Comparison of ENCODE assay signal across 8 cellular contexts in the genomic region with DNA sequence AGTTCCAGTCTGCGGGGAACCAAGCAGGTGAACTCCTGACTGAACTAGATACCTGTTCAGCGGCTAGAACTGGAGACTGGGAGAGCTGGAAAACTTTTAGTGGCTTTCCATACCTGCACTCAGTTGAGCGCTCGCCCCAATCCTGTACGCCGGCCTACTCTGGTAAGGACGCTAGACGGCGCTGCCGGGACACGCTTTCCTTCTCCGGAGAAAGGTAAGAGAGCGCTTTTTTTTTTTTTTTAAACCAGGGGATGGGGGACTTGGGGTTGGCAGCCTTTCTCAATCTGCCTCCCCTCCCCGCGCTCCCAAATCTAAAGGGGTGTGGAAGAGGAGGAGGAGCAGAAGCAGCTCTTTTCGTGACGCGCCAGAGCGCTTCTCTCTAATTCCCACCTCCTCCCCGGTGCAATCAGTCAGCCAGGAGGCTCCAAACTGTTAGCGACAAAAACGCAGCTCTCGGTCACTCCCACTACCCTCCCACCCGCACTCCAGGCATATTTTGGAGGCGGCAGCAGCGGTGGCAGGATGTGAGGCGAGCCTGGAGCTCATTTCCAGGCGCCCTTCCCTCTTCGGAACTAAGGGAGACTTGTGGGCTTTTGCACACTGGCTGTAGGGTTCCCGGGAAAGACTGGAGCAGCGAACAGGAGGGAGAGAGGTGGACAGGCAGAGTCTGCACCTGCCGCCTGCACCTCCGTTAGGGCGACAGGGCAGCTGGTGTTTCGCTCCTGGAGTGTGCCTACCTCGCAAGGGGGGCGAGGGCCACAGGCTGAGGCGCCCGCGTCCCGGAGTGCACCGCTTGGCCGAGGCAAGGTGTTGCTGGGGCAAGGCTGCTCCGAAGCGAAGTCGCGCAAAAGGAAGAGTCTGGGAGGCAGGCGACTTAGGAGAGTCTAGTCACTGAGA. TPM values are rescaled to one million over a fixed set of nuclear protein-coding genes. Genes with fewer than 3 reads are reported as not detected.
DNase-seq lines count a peak whose midpoint lies in the region; ATAC-seq, FAIRE-seq and TF ChIP-seq lines count a peak whose summit lies in the region.

A gene (plus strand): TSS at position 409 of the 897 bp plus-strand sequence.

- no peaks in the 10 kb centered on the region for H3K4me1 Mint-ChIP-seq in natural killer cell treated with Interleukin-12 subunit alpha and Interleukin-12 subunit beta and Interleukin-15 and Interleukin-18, amount 100 ng/mL, for 72 hours (ENCODE audit: low read depth in 2 of 2)

- FAIRE-seq in urothelium cell line (lab: Jason Lieb, UNC) = no peak

- peaks cover 17 to 19% of the 10 kb centered on the region in 2 donors for H3K27me3 Mint-ChIP-seq in natural killer cell treated with Interleukin-12 subunit alpha and Interleukin-12 subunit beta and Interleukin-15 and Interleukin-18, amount 100 ng/mL, for 72 hours

- CTCF ChIA-PET in HEK293T (lab: Yijun Ruan, JAX) = interaction anchor here (0.5 to 2.0 kb wide), 7 partner anchors 9 to 624 kb away, joined by 3 to 8 read pairs (median 4); no protein-coding TSS in a partner anchor

- DNase-seq in COR-L47 (lab: John Stamatoyannopoulos, UW) (peak; percentile 0), HEK293T (ENCODE audit: extremely low spot score) (peak; percentile 81), astrocyte of the hippocampus (ENCODE audit: low read depth, low spot score) (peak; percentile 32), kidney tubule cell (ENCODE audit: low spot score) (peak; percentile 53), urothelium cell line (ENCODE audit: low spot score) (peak; percentile 41)
- no peak for DNase-seq in natural killer cell treated with Interleukin-12 subunit alpha and Interleukin-12 subunit beta and Interleukin-15 and Interleukin-18, amount 100 ng/mL, for 72 hours (ENCODE audit: low spot score)

- no peaks in the 10 kb centered on the region for H3K9me3 Mint-ChIP-seq in natural killer cell treated with Interleukin-12 subunit alpha and Interleukin-12 subunit beta and Interleukin-15 and Interleukin-18, amount 100 ng/mL, for 72 hours

- ATAC-seq in GM21619 (IDR thresholded peaks at IDR 0.05; ENCODE audit: unreplicated experiment) (no peak), GM19324 (IDR thresholded peaks at IDR 0.05; ENCODE audit: low FRiP score, unreplicated experiment) (no peak)
- ATAC-seq in natural killer cell treated with Interleukin-12 subunit alpha and Interleukin-12 subunit beta and Interleukin-15 and Interleukin-18, amount 100 ng/mL, for 72 hours = no peak

- no peak within 1 kb of the TSS for H3K4me3 Mint-ChIP-seq in natural killer cell treated with Interleukin-12 subunit alpha and Interleukin-12 subunit beta and Interleukin-15 and Interleukin-18, amount 100 ng/mL, for 72 hours

- POLR2A ChIA-PET in HEK293T (lab: Yijun Ruan, JAX) = no interaction called here

- H3K27ac Mint-ChIP-seq in natural killer cell treated with Interleukin-12 subunit alpha and Interleukin-12 subunit beta and Interleukin-15 and Interleukin-18, amount 100 ng/mL, for 72 hours = no peak within 1 kb of the TSS

- H3K36me3 Mint-ChIP-seq in natural killer cell treated with Interleukin-12 subunit alpha and Interleukin-12 subunit beta and Interleukin-15 and Interleukin-18, amount 100 ng/mL, for 72 hours = no peaks in the 10 kb centered on the region

TF ChIP-seq in HEK293T, 16 proteins besides CTCF, POLR2A, EP300 and RAD21:
- TF ChIP-seq LEF1 (IDR thresholded peaks at IDR 0.05; ENCODE audit: borderline replicate concordance) (no peak), FOXK2 (IDR thresholded peaks at IDR 0.05) (no peak), ZNF384 (IDR thresholded peaks at IDR 0.05) (peak; percentile 94)

RNA-seq across cellular contexts. Expression of the gene that starts here (rescaled TPM):
- not detected for total RNA-seq in natural killer cell treated with Interleukin-12 subunit alpha and Interleukin-12 subunit beta and Interleukin-15 and Interleukin-18, amount 100 ng/mL, for 72 hours
